1 cellular context compared by ENCODE assay signal in the genomic region with DNA sequence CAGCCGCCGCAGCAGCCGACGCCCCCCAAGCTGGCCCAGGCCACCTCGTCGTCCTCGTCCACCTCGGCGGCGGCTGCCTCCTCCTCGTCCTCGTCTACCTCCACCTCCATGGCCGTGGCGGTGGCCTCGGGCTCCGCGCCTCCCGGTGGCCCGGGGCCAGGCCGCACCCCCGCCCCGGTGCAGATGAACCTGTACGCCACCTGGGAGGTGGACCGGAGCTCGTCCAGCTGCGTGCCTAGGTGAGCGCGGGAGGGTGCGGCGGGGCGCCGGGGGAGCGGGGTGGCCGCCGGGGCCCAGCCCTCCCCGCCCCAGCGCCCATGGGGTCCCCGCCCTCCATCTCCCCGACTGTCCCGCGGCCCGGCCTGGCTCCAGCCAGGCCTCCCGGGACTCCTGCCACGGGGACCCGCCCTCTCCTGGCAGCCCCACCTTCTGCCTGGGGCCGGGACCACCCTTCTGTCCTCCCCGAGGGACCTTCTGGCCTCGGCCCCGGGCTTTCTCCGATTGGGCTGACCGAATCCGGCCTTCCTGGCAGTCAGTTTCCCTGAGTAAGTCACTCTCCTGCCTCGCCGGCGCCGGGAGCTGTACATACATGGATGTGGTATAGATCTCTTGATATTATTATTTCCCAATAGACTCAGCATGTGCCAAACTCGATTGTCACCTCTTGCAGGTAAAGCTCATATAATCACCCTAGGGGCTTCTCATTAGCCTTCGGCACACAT.
TF ChIP-seq lines count a peak whose summit lies in the region.

No MANE protein-coding gene starts in this region.

TF ChIP-seq in HCT116, 20 proteins besides CTCF, POLR2A, EP300 and RAD21 (continued from another document):
- TF ChIP-seq ZBTB33 (IDR thresholded peaks at IDR 0.05; ENCODE audit: extremely low read depth, insufficient replicate concordance, low read length) (no peak), EGR1 (IDR thresholded peaks at IDR 0.05; ENCODE audit: low read depth) (no peak), EZH2phosphoT487 (IDR thresholded peaks at IDR 0.05; ENCODE audit: borderline replicate concordance) (no peak)
